15 cellular contexts compared by ENCODE assay signal in the genomic region with DNA sequence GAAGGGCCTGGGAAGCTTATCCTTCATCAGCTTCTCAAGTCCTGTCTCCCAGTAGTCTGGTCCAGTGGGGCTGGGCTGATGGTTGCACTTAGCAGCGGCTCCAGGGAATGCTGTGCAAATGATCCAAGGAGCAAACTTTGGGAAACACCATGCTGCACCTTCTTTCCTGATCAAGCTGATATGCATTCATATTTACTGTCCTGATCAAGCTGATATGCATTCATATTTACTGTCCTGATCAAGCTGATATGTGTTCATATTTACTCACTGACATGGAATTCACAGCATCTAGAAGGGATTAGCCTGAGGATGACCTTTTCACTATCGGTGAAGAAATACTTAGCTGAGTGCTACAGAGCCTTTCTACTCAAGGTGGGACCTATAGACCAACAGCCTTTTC.
A peak's percentile ranks its signal among the peaks of the same experiment; 100 is the strongest.
DNase-seq lines count a peak whose midpoint lies in the region; ATAC-seq and TF ChIP-seq lines count a peak whose summit lies in the region.
"Had no signal": no experiment of that assay in that cellular context is flagged by ENCODE, and none has a peak within 500 bp of the region (broad histone marks: within the 10 kb centered on the region; RNA-seq: fewer than 3 reads in every experiment).

No MANE protein-coding gene starts in this region.

- H3K23ac ChIP-seq in trophoblast cell (ENCODE audit: low read length): no peak overlapping the region

- H3K14ac ChIP-seq in trophoblast cell (ENCODE audit: low read length): no peak overlapping the region

- no peak overlapping the region for H2AK5ac ChIP-seq in trophoblast cell (ENCODE audit: low read length)

- H4K12ac ChIP-seq in trophoblast cell (ENCODE audit: low read depth, low read length): no peak overlapping the region

- H3K79me2 ChIP-seq in trophoblast cell (ENCODE audit: control insufficient read depth, insufficient read depth, low read length, poor library complexity): no peaks in the 10 kb centered on the region

- H3K4ac ChIP-seq in trophoblast cell (ENCODE audit: low read depth, low read length): no peak overlapping the region

- no peak overlapping the region for H3K18ac ChIP-seq in trophoblast cell (ENCODE audit: low read length)

- WGBS in trophoblast cell (ENCODE audit: extremely low coverage, insufficient coverage, insufficient read length): no CpG with 5 or more reads among the region's 2 CpGs

- no peak overlapping the region for H2BK5ac ChIP-seq in trophoblast cell (ENCODE audit: low read depth, low read length, poor library complexity)

- H4K91ac ChIP-seq in trophoblast cell (ENCODE audit: low read depth, low read length): no peak overlapping the region

- H3K4me1 ChIP-seq in trophoblast cell (ENCODE audit: control insufficient read depth in 1 of 2, insufficient read depth in 2 of 2, low read length in 2 of 2): no peaks in the 10 kb centered on the region
- H3K4me1 ChIP-seq in left lung: no peaks in the 10 kb centered on the region
- H3K4me1 ChIP-seq: BE2C had no signal

- peak overlapping the region; percentile 97 for H3K27ac ChIP-seq in C4-2B
- peak overlapping the region; percentile 65 for H3K27ac ChIP-seq in VCaP
- H3K27ac ChIP-seq in trophoblast cell (ENCODE audit: low read depth, low read length): no peak overlapping the region
- no peak overlapping the region for H3K27ac ChIP-seq in left lung

- no peak overlapping the region for H3K9ac ChIP-seq in trophoblast cell (ENCODE audit: low read length)

- no peak overlapping the region for H2BK12ac ChIP-seq in trophoblast cell (ENCODE audit: low read length)

- intact Hi-C loops in left lung (cut with DNase I): no loop called here

- H3K4me3 ChIP-seq in LNCaP clone FGC (ENCODE audit: low read depth, low read length) (no peak overlapping the region), trophoblast cell (ENCODE audit: low read depth, low read length) (no peak overlapping the region), left lung (no peak overlapping the region)

- H3K36me3 ChIP-seq in trophoblast cell (ENCODE audit: control insufficient read depth in 1 of 2, insufficient read depth in 2 of 2, low read length in 2 of 2) (no peaks in the 10 kb centered on the region), left lung (no peaks in the 10 kb centered on the region)
- H3K36me3 ChIP-seq: BE2C had no signal

- no peak overlapping the region for H4K8ac ChIP-seq in trophoblast cell (ENCODE audit: low read depth, low read length)

- H3K27me3 ChIP-seq in trophoblast cell (ENCODE audit: insufficient read depth, low read length) (no peaks in the 10 kb centered on the region), left lung (no peaks in the 10 kb centered on the region)
- H3K27me3 ChIP-seq: BE2C had no signal

- H2BK120ac ChIP-seq in trophoblast cell (ENCODE audit: insufficient read depth, low read length, poor library complexity): no peak overlapping the region

- TF ChIP-seq CTCF in C4-2B (conservative IDR thresholded peaks at IDR 0.05) (no peak), LNCaP clone FGC (IDR thresholded peaks at IDR 0.05; ENCODE audit: control insufficient read depth, extremely low read depth, insufficient read depth) (no peak), VCaP (conservative IDR thresholded peaks at IDR 0.05) (no peak), left lung (IDR thresholded peaks at IDR 0.05) (no peak)

- H3K9me3 ChIP-seq in trophoblast cell (ENCODE audit: insufficient read depth, low read depth, low read length): no peaks in the 10 kb centered on the region
- H3K9me3 ChIP-seq in left lung: peaks cover 0 to 5% of the 10 kb centered on the region in 2 donors
- H3K9me3 ChIP-seq: BE2C had no signal

- H3K4me2 ChIP-seq in trophoblast cell (ENCODE audit: low read length): no peak overlapping the region

- no peak overlapping the region for H2AFZ ChIP-seq in trophoblast cell (ENCODE audit: insufficient read depth, low read length, poor library complexity)

- DNase-seq in LNCaP clone FGC (ENCODE audit: low read depth) (peak; percentile 96), trophoblast cell (peak; percentile 67 to 91), activated T-cell treated with anti-CD3 and anti-CD28 coated beads for 4 hours (no peak), left lung (no peak)
- DNase-seq in activated effector memory CD4-positive, alpha-beta T cell treated with anti-CD3 and anti-CD28 coated beads, Interleukin-2, amount 50 U/mL, for 16 hours: no peak
- DNase-seq: ACHN; BE2C; C1 segment of cervical spinal cord; CD4-positive, alpha-beta memory T cell; DMS153; DMS79; GDM1; H9 had no signal

- ATAC-seq in left lung: no peak

- H3K79me1 ChIP-seq in trophoblast cell (ENCODE audit: low read length): no peaks in the 10 kb centered on the region

Comparison
In these comparisons a context has a peak if more than half of its experiments do, and no peak if none do; other contexts are left out.
1. H3K27ac ChIP-seq: peak in C4-2B (single experiment) and VCaP (single experiment); none in trophoblast cell (single experiment) and left lung (0 of 2).
2. DNase-seq: peak in LNCaP clone FGC (single experiment) and trophoblast cell (2 of 2); none in activated T-cell treated with anti-CD3 and anti-CD28 coated beads for 4 hours (single experiment), left lung (0 of 2) and activated effector memory CD4-positive, alpha-beta T cell treated with anti-CD3 and anti-CD28 coated beads, Interleukin-2, amount 50 U/mL, for 16 hours (single experiment).